ENCODE assay signal across 1 cellular context in genomic region chr10:127735723-127736221, GRCh38.
TF ChIP-seq lines count a peak whose summit lies in the region.

No MANE protein-coding gene starts in this region.

TF ChIP-seq in H1, 55 proteins besides CTCF, POLR2A, EP300 and RAD21 (continued from another document):
- TF ChIP-seq, protein P1, sequence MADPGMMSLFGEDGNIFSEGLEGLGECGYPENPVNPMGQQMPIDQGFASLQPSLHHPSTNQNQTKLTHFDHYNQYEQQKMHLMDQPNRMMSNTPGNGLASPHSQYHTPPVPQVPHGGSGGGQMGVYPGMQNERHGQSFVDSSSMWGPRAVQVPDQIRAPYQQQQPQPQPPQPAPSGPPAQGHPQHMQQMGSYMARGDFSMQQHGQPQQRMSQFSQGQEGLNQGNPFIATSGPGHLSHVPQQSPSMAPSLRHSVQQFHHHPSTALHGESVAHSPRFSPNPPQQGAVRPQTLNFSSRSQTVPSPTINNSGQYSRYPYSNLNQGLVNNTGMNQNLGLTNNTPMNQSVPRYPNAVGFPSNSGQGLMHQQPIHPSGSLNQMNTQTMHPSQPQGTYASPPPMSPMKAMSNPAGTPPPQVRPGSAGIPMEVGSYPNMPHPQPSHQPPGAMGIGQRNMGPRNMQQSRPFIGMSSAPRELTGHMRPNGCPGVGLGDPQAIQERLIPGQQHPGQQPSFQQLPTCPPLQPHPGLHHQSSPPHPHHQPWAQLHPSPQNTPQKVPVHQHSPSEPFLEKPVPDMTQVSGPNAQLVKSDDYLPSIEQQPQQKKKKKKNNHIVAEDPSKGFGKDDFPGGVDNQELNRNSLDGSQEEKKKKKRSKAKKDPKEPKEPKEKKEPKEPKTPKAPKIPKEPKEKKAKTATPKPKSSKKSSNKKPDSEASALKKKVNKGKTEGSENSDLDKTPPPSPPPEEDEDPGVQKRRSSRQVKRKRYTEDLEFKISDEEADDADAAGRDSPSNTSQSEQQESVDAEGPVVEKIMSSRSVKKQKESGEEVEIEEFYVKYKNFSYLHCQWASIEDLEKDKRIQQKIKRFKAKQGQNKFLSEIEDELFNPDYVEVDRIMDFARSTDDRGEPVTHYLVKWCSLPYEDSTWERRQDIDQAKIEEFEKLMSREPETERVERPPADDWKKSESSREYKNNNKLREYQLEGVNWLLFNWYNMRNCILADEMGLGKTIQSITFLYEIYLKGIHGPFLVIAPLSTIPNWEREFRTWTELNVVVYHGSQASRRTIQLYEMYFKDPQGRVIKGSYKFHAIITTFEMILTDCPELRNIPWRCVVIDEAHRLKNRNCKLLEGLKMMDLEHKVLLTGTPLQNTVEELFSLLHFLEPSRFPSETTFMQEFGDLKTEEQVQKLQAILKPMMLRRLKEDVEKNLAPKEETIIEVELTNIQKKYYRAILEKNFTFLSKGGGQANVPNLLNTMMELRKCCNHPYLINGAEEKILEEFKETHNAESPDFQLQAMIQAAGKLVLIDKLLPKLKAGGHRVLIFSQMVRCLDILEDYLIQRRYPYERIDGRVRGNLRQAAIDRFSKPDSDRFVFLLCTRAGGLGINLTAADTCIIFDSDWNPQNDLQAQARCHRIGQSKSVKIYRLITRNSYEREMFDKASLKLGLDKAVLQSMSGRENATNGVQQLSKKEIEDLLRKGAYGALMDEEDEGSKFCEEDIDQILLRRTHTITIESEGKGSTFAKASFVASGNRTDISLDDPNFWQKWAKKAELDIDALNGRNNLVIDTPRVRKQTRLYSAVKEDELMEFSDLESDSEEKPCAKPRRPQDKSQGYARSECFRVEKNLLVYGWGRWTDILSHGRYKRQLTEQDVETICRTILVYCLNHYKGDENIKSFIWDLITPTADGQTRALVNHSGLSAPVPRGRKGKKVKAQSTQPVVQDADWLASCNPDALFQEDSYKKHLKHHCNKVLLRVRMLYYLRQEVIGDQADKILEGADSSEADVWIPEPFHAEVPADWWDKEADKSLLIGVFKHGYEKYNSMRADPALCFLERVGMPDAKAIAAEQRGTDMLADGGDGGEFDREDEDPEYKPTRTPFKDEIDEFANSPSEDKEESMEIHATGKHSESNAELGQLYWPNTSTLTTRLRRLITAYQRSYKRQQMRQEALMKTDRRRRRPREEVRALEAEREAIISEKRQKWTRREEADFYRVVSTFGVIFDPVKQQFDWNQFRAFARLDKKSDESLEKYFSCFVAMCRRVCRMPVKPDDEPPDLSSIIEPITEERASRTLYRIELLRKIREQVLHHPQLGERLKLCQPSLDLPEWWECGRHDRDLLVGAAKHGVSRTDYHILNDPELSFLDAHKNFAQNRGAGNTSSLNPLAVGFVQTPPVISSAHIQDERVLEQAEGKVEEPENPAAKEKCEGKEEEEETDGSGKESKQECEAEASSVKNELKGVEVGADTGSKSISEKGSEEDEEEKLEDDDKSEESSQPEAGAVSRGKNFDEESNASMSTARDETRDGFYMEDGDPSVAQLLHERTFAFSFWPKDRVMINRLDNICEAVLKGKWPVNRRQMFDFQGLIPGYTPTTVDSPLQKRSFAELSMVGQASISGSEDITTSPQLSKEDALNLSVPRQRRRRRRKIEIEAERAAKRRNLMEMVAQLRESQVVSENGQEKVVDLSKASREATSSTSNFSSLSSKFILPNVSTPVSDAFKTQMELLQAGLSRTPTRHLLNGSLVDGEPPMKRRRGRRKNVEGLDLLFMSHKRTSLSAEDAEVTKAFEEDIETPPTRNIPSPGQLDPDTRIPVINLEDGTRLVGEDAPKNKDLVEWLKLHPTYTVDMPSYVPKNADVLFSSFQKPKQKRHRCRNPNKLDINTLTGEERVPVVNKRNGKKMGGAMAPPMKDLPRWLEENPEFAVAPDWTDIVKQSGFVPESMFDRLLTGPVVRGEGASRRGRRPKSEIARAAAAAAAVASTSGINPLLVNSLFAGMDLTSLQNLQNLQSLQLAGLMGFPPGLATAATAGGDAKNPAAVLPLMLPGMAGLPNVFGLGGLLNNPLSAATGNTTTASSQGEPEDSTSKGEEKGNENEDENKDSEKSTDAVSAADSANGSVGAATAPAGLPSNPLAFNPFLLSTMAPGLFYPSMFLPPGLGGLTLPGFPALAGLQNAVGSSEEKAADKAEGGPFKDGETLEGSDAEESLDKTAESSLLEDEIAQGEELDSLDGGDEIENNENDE (IDR thresholded peaks at IDR 0.05; ENCODE audit: insufficient replicate concordance, low read length): no peak
- TF ChIP-seq HDAC2 (IDR thresholded peaks at IDR 0.05; ENCODE audit: borderline replicate concordance in 1 of 2, low read depth in 2 of 2, low read length in 2 of 2) (0 out of 4 replicates have a peak, but pooled peaks of 1 of the 2 experiments have one; percentile 55), NRF1 (IDR thresholded peaks at IDR 0.05; ENCODE audit: low read depth, low read length) (no peak), E2F6 (IDR thresholded peaks at IDR 0.05) (peak; percentile 18; the same call in 1 of the 2 replicates), EZH2 (IDR thresholded peaks at IDR 0.05; ENCODE audit: low read depth, low read length, severe bottlenecking) (no peak), SP1 (IDR thresholded peaks at IDR 0.05; ENCODE audit: low read depth, low read length) (0 out of 2 replicates have a peak, but pooled peaks have one; percentile 27), CTBP2 (IDR thresholded peaks at IDR 0.05; ENCODE audit: borderline replicate concordance, insufficient read depth, insufficient read length, low read length) (peak; percentile 21)
TF ChIP-seq in H1: peak in this region for 7.
